30 cellular contexts compared by ENCODE assay signal in the genomic region with DNA sequence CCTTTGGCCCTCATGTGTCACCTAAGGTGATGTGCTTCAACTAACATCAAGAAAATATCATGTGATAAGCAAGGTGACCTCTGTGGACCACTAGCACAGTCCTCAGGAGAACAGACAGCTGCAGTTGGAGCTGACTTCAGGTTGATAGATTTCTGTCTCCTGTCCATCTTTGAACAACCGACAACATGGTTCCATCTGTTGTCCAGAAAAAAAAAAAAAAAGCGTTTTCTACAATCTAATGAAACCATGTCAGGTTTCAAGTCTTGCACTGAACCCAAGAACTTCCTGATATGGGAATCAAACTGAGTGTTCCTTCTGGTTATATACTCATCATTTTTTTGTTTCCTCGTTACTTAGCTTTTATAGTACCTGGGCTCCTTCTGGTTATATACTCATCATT.
DNase-seq lines count a peak whose midpoint lies in the region; ATAC-seq, FAIRE-seq and TF ChIP-seq lines count a peak whose summit lies in the region.
"Had no signal": no experiment of that assay in that cellular context is flagged by ENCODE, and none has a peak within 500 bp of the region (broad histone marks: within the 10 kb centered on the region; RNA-seq: fewer than 3 reads in every experiment).

No MANE protein-coding gene starts in this region.

- H3K27me3 ChIP-seq in SJSA1 (replicated peaks) (no peaks in the 10 kb centered on the region), fibroblast of lung (ENCODE audit: control insufficient read depth, insufficient read depth, low read length) (no peaks in the 10 kb centered on the region), smooth muscle cell (ENCODE audit: low read depth) (no peaks in the 10 kb centered on the region)
- H3K27me3 ChIP-seq: adrenal gland, left lung, sigmoid colon, upper lobe of right lung had no signal

- H3K4me2 ChIP-seq in fibroblast of lung (ENCODE audit: extremely low read depth, insufficient read depth, low read length) (no peak overlapping the region), smooth muscle cell (peak overlapping the region; percentile 62)
- H3K4me2 ChIP-seq: GM23338 had no signal

- H3K4me3 ChIP-seq in SJSA1: no peak overlapping the region
- H3K4me3 ChIP-seq in fibroblast of lung (replicated peaks in 1 of 4; ENCODE audit: control extremely low read depth in 1 of 4, insufficient read depth in 1 of 4, low read depth in 3 of 4, low read length in 4 of 4): no peak overlapping the region
- H3K4me3 ChIP-seq in smooth muscle cell: no peak overlapping the region
- H3K4me3 ChIP-seq: adrenal gland, GM23338, left lung, sigmoid colon, upper lobe of right lung had no signal

- intact Hi-C loops in posterior cingulate gyrus (cut with DNase I): no loop called here

- WGBS in smooth muscle cell (ENCODE audit: low lambda C conversion rate): 98% methylated on average over 3 of the region's 3 CpGs

- no peak for FAIRE-seq in GM12892 (lab: Jason Lieb, UNC)
- FAIRE-seq: bronchial epithelial cell, colon had no signal

- H3F3A ChIP-seq in smooth muscle cell (ENCODE audit: low read depth): no peaks in the 10 kb centered on the region

- H3K9me3 Mint-ChIP-seq in HFFc6: no peaks in the 10 kb centered on the region
- H3K9me3 Mint-ChIP-seq: activated CD4-positive, alpha-beta memory T cell treated with anti-CD3 and anti-CD28 coated beads for 36 hours; activated T-helper 1 cell treated with anti-CD3 and anti-CD28 coated beads, Interleukin-12 subunit alpha, Interleukin-12 subunit beta, Interleukin-2, Interleukin-4 antibody, amounts not matched to agents 30 ng/mL and 10 ng/mL and 1 ng/mL, durations not matched to agents 14 hours and 24 hours and 36 hours; GM23338; naive B cell; stimulated activated effector memory CD8-positive, alpha-beta T cell treated with anti-CD3 and anti-CD28 coated beads, Interleukin-12 subunit alpha, Interleukin-12 subunit beta, amount 100 ng/mL, for 72 hours had no signal

- no peaks in the 10 kb centered on the region for H3K9me3 ChIP-seq in SJSA1 (replicated peaks)
- H3K9me3 ChIP-seq in fibroblast of lung (ENCODE audit: control insufficient read depth, insufficient read depth, low read depth, low read length): no peaks in the 10 kb centered on the region
- H3K9me3 ChIP-seq in smooth muscle cell (replicated peaks; ENCODE audit: low read depth): no peaks in the 10 kb centered on the region
- H3K9me3 ChIP-seq: adrenal gland, left lung, sigmoid colon, upper lobe of right lung had no signal

- H3K79me2 ChIP-seq in fibroblast of lung (ENCODE audit: control insufficient read depth, insufficient read depth, low read length): peaks cover 2% of the 10 kb centered on the region
- peaks cover 15% of the 10 kb centered on the region for H3K79me2 ChIP-seq in smooth muscle cell (ENCODE audit: low read depth)

- H3K36me3 ChIP-seq in SJSA1: no peaks in the 10 kb centered on the region
- H3K36me3 ChIP-seq in fibroblast of lung (ENCODE audit: control insufficient read depth, insufficient read depth, low read length): no peaks in the 10 kb centered on the region
- H3K36me3 ChIP-seq in smooth muscle cell (ENCODE audit: low read depth): no peaks in the 10 kb centered on the region
- H3K36me3 ChIP-seq: adrenal gland, left lung, sigmoid colon, upper lobe of right lung had no signal

- peak overlapping the region; percentile 63 for H3K4me3 Mint-ChIP-seq in HFFc6
- H3K4me3 Mint-ChIP-seq: activated CD4-positive, alpha-beta memory T cell treated with anti-CD3 and anti-CD28 coated beads for 36 hours; activated T-helper 1 cell treated with anti-CD3 and anti-CD28 coated beads, Interleukin-12 subunit alpha, Interleukin-12 subunit beta, Interleukin-2, Interleukin-4 antibody, amounts not matched to agents 30 ng/mL and 10 ng/mL and 1 ng/mL, durations not matched to agents 14 hours and 24 hours and 36 hours; GM23338; naive B cell; stimulated activated effector memory CD8-positive, alpha-beta T cell treated with anti-CD3 and anti-CD28 coated beads, Interleukin-12 subunit alpha, Interleukin-12 subunit beta, amount 100 ng/mL, for 72 hours had no signal

- peaks cover 70% of the 10 kb centered on the region for H3K4me1 Mint-ChIP-seq in HFFc6 (ENCODE audit: low read depth)
- H3K4me1 Mint-ChIP-seq: naive B cell; stimulated activated effector memory CD8-positive, alpha-beta T cell treated with anti-CD3 and anti-CD28 coated beads, Interleukin-12 subunit alpha, Interleukin-12 subunit beta, amount 100 ng/mL, for 72 hours had no signal

- TF ChIP-seq POLR2A in GM12892 (IDR thresholded peaks at IDR 0.05; ENCODE audit: low read depth, low read length): no peak

- H4K20me1 ChIP-seq in fibroblast of lung (ENCODE audit: control insufficient read depth, extremely low read depth, insufficient read depth, low read length) (no peaks in the 10 kb centered on the region), smooth muscle cell (ENCODE audit: low read depth) (no peaks in the 10 kb centered on the region)

- H2AFZ ChIP-seq in fibroblast of lung (ENCODE audit: low read length) (no peak overlapping the region), smooth muscle cell (ENCODE audit: low read depth) (no peak overlapping the region)
- H2AFZ ChIP-seq: GM23338 had no signal

- TF ChIP-seq CTCF in HFFc6 (IDR thresholded peaks at IDR 0.05) (no peak), fibroblast of lung (conservative IDR thresholded peaks at IDR 0.05 in 1 of 2, IDR thresholded peaks at IDR 0.05 in 1 of 2; ENCODE audit: low read depth in 1 of 2, low read length in 2 of 2) (no peak), smooth muscle cell (IDR thresholded peaks at IDR 0.05; ENCODE audit: borderline replicate concordance, insufficient read depth, poor library complexity, severe bottlenecking) (no peak)

- H3K27ac ChIP-seq in SJSA1 (peak overlapping the region; percentile 80), fibroblast of lung (ENCODE audit: insufficient read depth, low read length) (peak overlapping the region; percentile 83), smooth muscle cell (ENCODE audit: low read depth) (peak overlapping the region; percentile 87)
- H3K27ac ChIP-seq: adrenal gland, C4-2B, left lung, upper lobe of right lung had no signal

- ATAC-seq in HG03571 (IDR thresholded peaks at IDR 0.05; ENCODE audit: unreplicated experiment): no peak
- ATAC-seq: GM23338; stimulated activated effector memory CD8-positive, alpha-beta T cell treated with anti-CD3 and anti-CD28 coated beads, Interleukin-12 subunit alpha, Interleukin-12 subunit beta, amount 100 ng/mL, for 72 hours had no signal

- H3K36me3 Mint-ChIP-seq in HFFc6 (ENCODE audit: low read depth): peaks cover 10% of the 10 kb centered on the region
- H3K36me3 Mint-ChIP-seq: activated CD4-positive, alpha-beta memory T cell treated with anti-CD3 and anti-CD28 coated beads for 36 hours; naive B cell; stimulated activated effector memory CD8-positive, alpha-beta T cell treated with anti-CD3 and anti-CD28 coated beads, Interleukin-12 subunit alpha, Interleukin-12 subunit beta, amount 100 ng/mL, for 72 hours had no signal

- H3K9ac ChIP-seq in fibroblast of lung (ENCODE audit: insufficient read depth, low read length): no peak overlapping the region
- peak overlapping the region; percentile 12 for H3K9ac ChIP-seq in smooth muscle cell (ENCODE audit: low read depth)

- peaks cover 51% of the 10 kb centered on the region for H3K4me1 ChIP-seq in SJSA1 (replicated peaks)
- H3K4me1 ChIP-seq in fibroblast of lung (ENCODE audit: control insufficient read depth, extremely low read depth, insufficient read depth, low read length): peaks cover 22% of the 10 kb centered on the region
- H3K4me1 ChIP-seq in smooth muscle cell (ENCODE audit: low read depth): peaks cover 13% of the 10 kb centered on the region

- DNase-seq in HFFc6 (no peak), SJSA1 (ENCODE audit: low read depth in 1 of 2, low spot score in 2 of 2) (no peak), fibroblast of lung (ENCODE audit: low read depth in 2 of 2) (no peak), smooth muscle cell (lab: John Stamatoyannopoulos, UW; ENCODE audit: unreplicated experiment) (no peak), GM19240 (ENCODE audit: insufficient read length, low spot score) (no peak), GM12892 (ENCODE audit: insufficient read length) (no peak), posterior cingulate gyrus (no peak)
- DNase-seq: activated CD4-positive, alpha-beta memory T cell treated with anti-CD3 and anti-CD28 coated beads for 36 hours; activated CD4-positive, CD25-positive, alpha-beta regulatory T cell treated with anti-CD3 and anti-CD28 coated beads, Interleukin-2, amount 50 U/mL, for 72 hours; activated naive CD4-positive, alpha-beta T cell treated with Interleukin-2 at 50 U/mL for 16 hours; effector CD4-positive, alpha-beta T cell; GDM1; glutamatergic neuron; left lung; naive B cell; NCI-H1105; NCI-H1930; NCI-H524 treated with DMSO at 0.1 percent for 48 hours; OCI-M1; sigmoid colon; T-helper 2 cell; upper lobe of right lung had no signal

- no peaks in the 10 kb centered on the region for H3K27me3 Mint-ChIP-seq in HFFc6 (ENCODE audit: insufficient read depth)

- H3K27ac Mint-ChIP-seq in HFFc6: peak overlapping the region; percentile 93
- H3K27ac Mint-ChIP-seq: activated CD4-positive, alpha-beta memory T cell treated with anti-CD3 and anti-CD28 coated beads for 36 hours; activated T-helper 1 cell treated with anti-CD3 and anti-CD28 coated beads, Interleukin-12 subunit alpha, Interleukin-12 subunit beta, Interleukin-2, Interleukin-4 antibody, amounts not matched to agents 30 ng/mL and 10 ng/mL and 1 ng/mL, durations not matched to agents 14 hours and 24 hours and 36 hours; GM23338; naive B cell; stimulated activated effector memory CD8-positive, alpha-beta T cell treated with anti-CD3 and anti-CD28 coated beads, Interleukin-12 subunit alpha, Interleukin-12 subunit beta, amount 100 ng/mL, for 72 hours had no signal
